23 cellular contexts compared by ENCODE assay signal in the genomic region with DNA sequence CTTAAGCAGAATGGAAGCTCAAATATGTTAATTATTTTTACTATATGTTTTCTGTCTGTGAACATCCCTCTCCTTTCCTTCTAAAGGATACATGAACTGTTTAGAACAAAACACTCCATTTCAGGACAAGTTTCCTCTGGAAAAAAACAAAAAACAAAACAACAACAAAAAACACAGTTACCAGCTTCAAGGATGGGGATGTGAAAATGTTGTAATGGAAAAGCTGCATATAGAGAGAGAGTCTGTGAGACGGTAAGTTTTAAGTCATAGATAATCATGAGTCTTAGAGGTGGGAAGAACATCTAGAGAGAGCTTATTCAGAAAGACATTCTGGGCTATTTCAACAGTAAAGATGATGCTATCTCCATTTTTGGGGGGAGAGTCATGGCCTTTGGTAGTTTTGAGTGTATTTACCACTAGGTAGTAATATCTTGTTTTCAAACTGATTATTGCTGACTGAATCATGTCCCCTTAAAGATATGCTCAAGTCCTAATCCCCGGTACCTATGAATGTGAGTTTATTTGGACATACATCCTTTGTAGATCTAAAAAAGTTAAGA. TPM values are rescaled to one million over a fixed set of nuclear protein-coding genes. Genes with fewer than 3 reads are reported as not detected.
DNase-seq lines count a peak whose midpoint lies in the region; ATAC-seq and TF ChIP-seq lines count a peak whose summit lies in the region.
"Had no signal": no experiment of that assay in that cellular context is flagged by ENCODE, and none has a peak within 500 bp of the region (broad histone marks: within the 10 kb centered on the region; RNA-seq: fewer than 3 reads in every experiment).

No MANE protein-coding gene starts in this region.

- no peaks in the 10 kb centered on the region for H3K27me3 ChIP-seq in SU-DHL-6 (ENCODE audit: low read length)
- H3K27me3 ChIP-seq: BE2C, dorsolateral prefrontal cortex, upper lobe of right lung had no signal

- peaks cover 21% of the 10 kb centered on the region for H3K36me3 Mint-ChIP-seq in activated CD4-positive, alpha-beta memory T cell treated with anti-CD3 and anti-CD28 coated beads for 36 hours
- peaks cover 25% of the 10 kb centered on the region for H3K36me3 Mint-ChIP-seq in activated CD4-positive, alpha-beta memory T cell treated with anti-CD3 and anti-CD28 coated beads, Interleukin-2, amount 10 ng/mL, durations not matched to agents 7 days and 5 days (ENCODE audit: low read depth)
- H3K36me3 Mint-ChIP-seq in CD14-positive monocyte (peaks cover 3 to 6% of the 10 kb centered on the region in 2 donors), naive B cell (peaks cover 8 to 17% of the 10 kb centered on the region in 2 donors)

- H3K27ac ChIP-seq in SU-DHL-6 (ENCODE audit: low read depth, low read length): peak overlapping the region; percentile 89
- H3K27ac ChIP-seq: A549, neutrophil, prostate gland, upper lobe of right lung had no signal

- peak overlapping the region; percentile 5 for H3K4me2 ChIP-seq in SU-DHL-6 (ENCODE audit: low read depth, low read length, poor library complexity, severe bottlenecking)

- TF ChIP-seq CTCF in CD14-positive monocyte (IDR thresholded peaks at IDR 0.05) (no peak), SU-DHL-6 (IDR thresholded peaks at IDR 0.05; ENCODE audit: insufficient read depth, low read length, poor library complexity, severe bottlenecking) (no peak)

- peak overlapping the region; percentile 2; the same call in 1 of the 2 replicates for H3K9ac ChIP-seq in SU-DHL-6 (ENCODE audit: low read length)

- peaks cover 15% of the 10 kb centered on the region; the same call in 1 of the 2 replicates for H3K9me3 ChIP-seq in SU-DHL-6 (ENCODE audit: insufficient read depth, low read length)
- H3K9me3 ChIP-seq: A549, BE2C, neutrophil, prostate gland, upper lobe of right lung had no signal

- DNase-seq in activated CD4-positive, alpha-beta memory T cell treated with anti-CD3 and anti-CD28 coated beads for 36 hours: no peak
- DNase-seq in activated CD4-positive, alpha-beta memory T cell treated with anti-CD3 and anti-CD28 coated beads, Interleukin-2, amount 10 ng/mL, durations not matched to agents 7 days and 5 days: no peak
- DNase-seq in CD14-positive monocyte (ENCODE audit: low spot score) (no peak), naive B cell (no peak), germinal center (ENCODE audit: low spot score) (no peak)
- no peak for DNase-seq in stimulated activated CD4-positive, alpha-beta T cell treated with anti-CD3 and anti-CD28 coated beads, Interleukin-4, amount 100 ng/mL, for 4 hours
- DNase-seq: activated CD4-positive, alpha-beta T cell treated with anti-CD3 and anti-CD28 coated beads for 48 hours; BE2C; DND-41; dorsolateral prefrontal cortex; NCI-H1092; NCI-H187 treated with DMSO at 0.1 percent for 48 hours; NCI-H526 treated with DMSO at 0.1 percent for 48 hours; RPMI8226; stimulated activated CD8-positive, alpha-beta memory T cell treated with anti-CD3 and anti-CD28 coated beads, Interleukin-4, amount 100 ng/mL, for 48 hours; upper lobe of right lung had no signal

- CTCF ChIA-PET in activated CD4-positive, alpha-beta memory T cell treated with anti-CD3 and anti-CD28 coated beads for 36 hours (lab: Charles Lee): interaction anchor here (1.0 to 5.1 kb wide), 5 partner anchors 11 to 48 kb away, joined by 3 to 35 read pairs (median 8); a partner anchor contains a TSS
- CTCF ChIA-PET in activated CD4-positive, alpha-beta memory T cell treated with anti-CD3 and anti-CD28 coated beads, Interleukin-2, amount 10 ng/mL, durations not matched to agents 7 days and 5 days (lab: Charles Lee): interaction anchor here (0.8 to 1.2 kb wide), 5 partner anchors 11 to 48 kb away, joined by 3 to 8 read pairs (median 3); no protein-coding TSS in a partner anchor

- H3K9me2 ChIP-seq in SU-DHL-6 (replicated peaks; ENCODE audit: insufficient read depth, low read length): no peaks in the 10 kb centered on the region

- H3K27me3 Mint-ChIP-seq in activated CD4-positive, alpha-beta memory T cell treated with anti-CD3 and anti-CD28 coated beads for 36 hours: no peaks in the 10 kb centered on the region
- peaks cover 4% of the 10 kb centered on the region for H3K27me3 Mint-ChIP-seq in activated CD4-positive, alpha-beta memory T cell treated with anti-CD3 and anti-CD28 coated beads, Interleukin-2, amount 10 ng/mL, durations not matched to agents 7 days and 5 days
- H3K27me3 Mint-ChIP-seq in CD14-positive monocyte (ENCODE audit: low read depth in 3 of 3) (peaks cover 0 to 3% (median 2%) of the 10 kb centered on the region in 3 donors), naive B cell (no peaks in the 10 kb centered on the region)

- no peak for ATAC-seq in naive B cell (ENCODE audit: low read depth in 2 of 2)
- ATAC-seq in GM18873 (IDR thresholded peaks at IDR 0.05; ENCODE audit: low FRiP score, unreplicated experiment): no peak
- ATAC-seq: A549, HepG2, upper lobe of right lung had no signal

- H3K4me3 Mint-ChIP-seq in activated CD4-positive, alpha-beta memory T cell treated with anti-CD3 and anti-CD28 coated beads for 36 hours: no peak overlapping the region
- no peak overlapping the region for H3K4me3 Mint-ChIP-seq in activated CD4-positive, alpha-beta memory T cell treated with anti-CD3 and anti-CD28 coated beads, Interleukin-2, amount 10 ng/mL, durations not matched to agents 7 days and 5 days
- H3K4me3 Mint-ChIP-seq in CD14-positive monocyte (no peak overlapping the region), naive B cell (peak overlapping the region in 5 of 8 donors; percentile 9 to 73 (median 34))

- H3K4me3 ChIP-seq in SU-DHL-6 (ENCODE audit: insufficient read depth, low read length, poor library complexity, severe bottlenecking): no peak overlapping the region
- H3K4me3 ChIP-seq: A549, dorsolateral prefrontal cortex, lung, prostate gland, upper lobe of right lung had no signal

- H3K4me1 Mint-ChIP-seq in activated CD4-positive, alpha-beta memory T cell treated with anti-CD3 and anti-CD28 coated beads for 36 hours (ENCODE audit: low read depth): peaks cover 60% of the 10 kb centered on the region
- H3K4me1 Mint-ChIP-seq in activated CD4-positive, alpha-beta memory T cell treated with anti-CD3 and anti-CD28 coated beads, Interleukin-2, amount 10 ng/mL, durations not matched to agents 7 days and 5 days: peaks cover 47% of the 10 kb centered on the region
- peaks cover 47% of the 10 kb centered on the region for H3K4me1 Mint-ChIP-seq in CD14-positive monocyte
- peaks cover 63 to 92% (median 81%) of the 10 kb centered on the region in 3 donors for H3K4me1 Mint-ChIP-seq in naive B cell

- POLR2A ChIA-PET in activated CD4-positive, alpha-beta memory T cell treated with anti-CD3 and anti-CD28 coated beads for 36 hours (lab: Charles Lee): interaction anchor here (1.4 to 2.2 kb wide), 2 partner anchors 23 to 131 kb away, joined by 3 to 13 read pairs; a partner anchor contains a TSS
- POLR2A ChIA-PET in activated CD4-positive, alpha-beta memory T cell treated with anti-CD3 and anti-CD28 coated beads, Interleukin-2, amount 10 ng/mL, durations not matched to agents 7 days and 5 days (lab: Charles Lee): interaction anchor here (1.0 to 1.3 kb wide), 3 partner anchors 7 to 23 kb away, joined by 3 to 4 read pairs (median 3); a partner anchor contains a TSS

- H3K36me3 ChIP-seq in SU-DHL-6 (ENCODE audit: low read length): no peaks in the 10 kb centered on the region; the same call in 1 of the 2 replicates
- H3K36me3 ChIP-seq: BE2C, neutrophil, prostate gland, upper lobe of right lung had no signal

- H3K27ac Mint-ChIP-seq in activated CD4-positive, alpha-beta memory T cell treated with anti-CD3 and anti-CD28 coated beads for 36 hours: peak overlapping the region; percentile 84
- H3K27ac Mint-ChIP-seq in activated CD4-positive, alpha-beta memory T cell treated with anti-CD3 and anti-CD28 coated beads, Interleukin-2, amount 10 ng/mL, durations not matched to agents 7 days and 5 days: no peak overlapping the region
- H3K27ac Mint-ChIP-seq in CD14-positive monocyte: peak overlapping the region in 5 of 7 donors; percentile 10 to 81 (median 58)
- H3K27ac Mint-ChIP-seq in naive B cell: peak overlapping the region; percentile 3 to 98 (median 89)

- intact Hi-C loops in activated CD4-positive, alpha-beta memory T cell treated with anti-CD3 and anti-CD28 coated beads for 36 hours (cut with micrococcal nuclease): loop anchor here (1.0 kb wide), 2 partner anchors 16 to 132 kb away; no protein-coding TSS in a partner anchor
- intact Hi-C loops in CD14-positive monocyte (cut with micrococcal nuclease): no loop called here

- no peaks in the 10 kb centered on the region for H3K79me2 ChIP-seq in SU-DHL-6 (ENCODE audit: insufficient read depth, low read length)

- H2AFZ ChIP-seq in SU-DHL-6 (ENCODE audit: low read depth, low read length, severe bottlenecking): peak overlapping the region; percentile 17

- peaks cover 33% of the 10 kb centered on the region for H3F3A ChIP-seq in SU-DHL-6 (ENCODE audit: insufficient read depth)

- H3K9me3 Mint-ChIP-seq in activated CD4-positive, alpha-beta memory T cell treated with anti-CD3 and anti-CD28 coated beads for 36 hours: peaks cover 30% of the 10 kb centered on the region
- peaks cover 16% of the 10 kb centered on the region for H3K9me3 Mint-ChIP-seq in activated CD4-positive, alpha-beta memory T cell treated with anti-CD3 and anti-CD28 coated beads, Interleukin-2, amount 10 ng/mL, durations not matched to agents 7 days and 5 days
- H3K9me3 Mint-ChIP-seq in CD14-positive monocyte (peaks cover 8 to 16% (median 11%) of the 10 kb centered on the region in 7 donors), naive B cell (peaks cover 0 to 19% (median 13%) of the 10 kb centered on the region in 7 donors)

- H4K20me1 ChIP-seq in SU-DHL-6 (ENCODE audit: low read depth, low read length): no peaks in the 10 kb centered on the region

RNA-seq across cellular contexts. Expression of a gene that starts 23.3 kb away (rescaled TPM):
- total RNA-seq in activated CD4-positive, alpha-beta memory T cell treated with anti-CD3 and anti-CD28 coated beads for 36 hours: 10 to 100 TPM; 12.8 to 13.6 TPM
- 10 to 100 TPM; 11.8 to 15.0 TPM for total RNA-seq in activated CD4-positive, alpha-beta memory T cell treated with anti-CD3 and anti-CD28 coated beads, Interleukin-2, amount 10 ng/mL, durations not matched to agents 7 days and 5 days
- 1 to 10 TPM; 5.1 to 6.9 TPM for polyA plus RNA-seq in CD14-positive monocyte
- 10 to 100 TPM; 13.0 to 27.1 (median 19.3) TPM for polyA plus RNA-seq in naive B cell (ENCODE audit: low read depth in 6 of 6)

RNA-seq across cellular contexts. Expression of a gene that starts 51.4 kb away (rescaled TPM):
- total RNA-seq in activated CD4-positive, alpha-beta memory T cell treated with anti-CD3 and anti-CD28 coated beads for 36 hours: 10 to 100 TPM; 26.8 to 28.1 TPM
- 10 to 100 TPM; 26.3 to 27.2 TPM for total RNA-seq in activated CD4-positive, alpha-beta memory T cell treated with anti-CD3 and anti-CD28 coated beads, Interleukin-2, amount 10 ng/mL, durations not matched to agents 7 days and 5 days
- polyA plus RNA-seq in CD14-positive monocyte (1 to 10 TPM; 1.0 to 2.8 TPM), naive B cell (ENCODE audit: low read depth in 6 of 6) (1 to 10 TPM in 2 of 6 donors, under 1 TPM in 3, not detected in 1; 0.41 to 1.2 (median 0.89) TPM)

Comparison
In these comparisons a context has a peak if more than half of its experiments do, and no peak if none do; other contexts are left out.
1. H3K4me3 Mint-ChIP-seq: peak in naive B cell (5 of 8); none in activated CD4-positive, alpha-beta memory T cell treated with anti-CD3 and anti-CD28 coated beads for 36 hours (single experiment), activated CD4-positive, alpha-beta memory T cell treated with anti-CD3 and anti-CD28 coated beads, Interleukin-2, amount 10 ng/mL, durations not matched to agents 7 days and 5 days (single experiment) and CD14-positive monocyte (0 of 2).